Comparison of ENCODE assay signal across 16 cellular contexts in the genomic region with DNA sequence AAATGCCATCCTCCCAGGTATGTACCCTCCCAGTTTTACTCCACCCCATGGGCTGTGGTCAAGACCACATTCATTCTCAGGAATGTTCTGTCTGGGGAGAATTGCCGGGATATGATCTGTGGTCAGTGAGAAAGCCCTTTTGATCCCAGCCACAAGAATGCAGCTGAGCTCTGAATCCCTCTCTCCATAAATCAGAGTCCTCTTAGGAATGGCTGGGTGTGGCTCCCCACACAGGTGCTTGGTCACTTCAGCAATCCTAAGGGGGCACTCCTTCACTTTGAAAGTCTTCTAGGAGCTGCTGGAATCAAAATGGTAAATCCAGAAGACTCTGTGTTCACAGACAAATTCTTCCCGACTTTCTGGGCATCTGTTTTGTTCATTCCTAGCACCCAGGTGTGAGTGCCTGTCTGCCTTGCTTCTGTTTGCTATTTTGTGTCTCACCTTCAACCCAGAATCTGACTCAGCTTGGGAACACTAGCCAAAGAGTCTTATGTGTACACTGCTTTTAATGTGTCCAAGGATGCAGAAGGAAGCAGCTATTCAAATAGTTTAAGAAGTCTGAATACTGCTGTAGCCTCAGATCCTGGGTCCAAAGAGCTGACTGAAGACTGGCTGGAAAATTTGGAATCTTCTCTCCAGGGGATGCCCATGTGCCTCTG.
A peak's percentile ranks its signal among the peaks of the same experiment; 100 is the strongest.
DNase-seq lines count a peak whose midpoint lies in the region; ATAC-seq, FAIRE-seq and TF ChIP-seq lines count a peak whose summit lies in the region.
"Had no signal": no experiment of that assay in that cellular context is flagged by ENCODE, and none has a peak within 500 bp of the region (broad histone marks: within the 10 kb centered on the region; RNA-seq: fewer than 3 reads in every experiment).

No MANE protein-coding gene starts in this region.

- intact Hi-C loops in HepG2 (cut with micrococcal nuclease; ENCODE audit: unreplicated experiment) (no loop called here), right lobe of liver (cut with DNase I) (no loop called here)
- intact Hi-C loops in naive thymus-derived CD4-positive, alpha-beta T cell (cut with micrococcal nuclease), result loop anchor here in 1 of 2 donors (5.0 kb wide), 1 partner anchor 960 kb away; no protein-coding TSS in a partner anchor

- TF ChIP-seq EP300 in HepG2 (IDR thresholded peaks at IDR 0.05; ENCODE audit: low read depth in 2 of 2, low read length in 2 of 2), result peak in 1 of 2 experiments; percentile 37; a peak in 1 of 4 replicates
- no peak for TF ChIP-seq EP300 in HepG2 (CRISPR knock-in tag; IDR thresholded peaks at IDR 0.05; ENCODE audit: borderline replicate concordance)

- TF ChIP-seq POLR2A in HepG2 (IDR thresholded peaks at IDR 0.05; ENCODE audit: insufficient read depth in 1 of 2, low read depth in 2 of 2, low read length in 2 of 2), result no peak
- no peak for TF ChIP-seq POLR2A in right lobe of liver (IDR thresholded peaks at IDR 0.05)

- H3K4me3 ChIP-seq in HepG2 (replicated peaks in 1 of 3; ENCODE audit: insufficient read depth in 1 of 3, low read depth in 2 of 3, low read length in 3 of 3) (no peak overlapping the region), right lobe of liver (no peak overlapping the region), adipocyte (ENCODE audit: low read length) (no peak overlapping the region), hepatocyte (no peak overlapping the region)
- H3K4me3 ChIP-seq in naive thymus-derived CD4-positive, alpha-beta T cell (ENCODE audit: low read length), result no peak overlapping the region
- H3K4me3 ChIP-seq: GM23338, psoas muscle had no signal

- H3K9ac ChIP-seq in HepG2 (ENCODE audit: insufficient read depth, low read depth, low read length) (no peak overlapping the region), adipocyte (ENCODE audit: low read length) (no peak overlapping the region)

- peaks cover 0 to 3% (median 0%) of the 10 kb centered on the region in 11 donors for H3K9me3 Mint-ChIP-seq in naive thymus-derived CD4-positive, alpha-beta T cell
- H3K9me3 Mint-ChIP-seq: activated naive CD8-positive, alpha-beta T cell treated with anti-CD3 and anti-CD28 coated beads, Interleukin-2, amount 50 U/mL, for 24 hours; GM23338; T-helper 1 cell treated with Interleukin-12 subunit alpha and Interleukin-12 subunit beta and Interleukin-4 antibody, amounts not matched to agents 30 μg/mL and 1 μg/mL, for 36 hours had no signal

- peaks cover 0 to 5% (median 0%) of the 10 kb centered on the region in 7 donors for H3K4me1 Mint-ChIP-seq in naive thymus-derived CD4-positive, alpha-beta T cell

- H3K36me3 ChIP-seq in HepG2 (replicated peaks in 1 of 2; ENCODE audit: control insufficient read depth in 1 of 2, insufficient read depth in 2 of 2, low read length in 2 of 2) (no peaks in the 10 kb centered on the region), right lobe of liver (no peaks in the 10 kb centered on the region), adipocyte (ENCODE audit: control insufficient read depth, insufficient read depth, low read length, severe bottlenecking) (no peaks in the 10 kb centered on the region), hepatocyte (replicated peaks; ENCODE audit: insufficient read depth, low read depth) (no peaks in the 10 kb centered on the region)
- H3K36me3 ChIP-seq in naive thymus-derived CD4-positive, alpha-beta T cell (ENCODE audit: control insufficient read depth in 2 of 3, insufficient read depth in 3 of 3, low read length in 3 of 3), result no peaks in the 10 kb centered on the region

- no peaks in the 10 kb centered on the region for H3K36me3 Mint-ChIP-seq in naive thymus-derived CD4-positive, alpha-beta T cell

- H3K27ac ChIP-seq in HepG2 (ENCODE audit: extremely low read length, insufficient read depth, low read length) (no peak overlapping the region), right lobe of liver (no peak overlapping the region), hepatocyte (peak overlapping the region; percentile 77)
- no peak overlapping the region for H3K27ac ChIP-seq in naive thymus-derived CD4-positive, alpha-beta T cell (ENCODE audit: low read depth, low read length)
- H3K27ac ChIP-seq: 22Rv1, psoas muscle had no signal

- DNase-seq in HepG2 (ENCODE audit: low spot score) (peak; percentile 63), right lobe of liver (no peak), adipocyte (ENCODE audit: low read depth) (peak; percentile 54), hepatocyte (ENCODE audit: low spot score) (peak; percentile 28), urothelium cell line (ENCODE audit: low spot score) (peak; percentile 94), iPS-NIHi11 (ENCODE audit: low spot score) (no peak)
- no peak for DNase-seq in naive thymus-derived CD4-positive, alpha-beta T cell
- DNase-seq: activated naive CD8-positive, alpha-beta T cell treated with anti-CD3 and anti-CD28 coated beads, Interleukin-2, amount 50 U/mL, for 24 hours; left ventricle myocardium superior; MM.1S; NCI-H526; psoas muscle had no signal

- H3K9me3 ChIP-seq in HepG2 (ENCODE audit: low read length) (no peaks in the 10 kb centered on the region), right lobe of liver (no peaks in the 10 kb centered on the region), adipocyte (ENCODE audit: control insufficient read depth, low read length) (no peaks in the 10 kb centered on the region), hepatocyte (ENCODE audit: low read depth) (no peaks in the 10 kb centered on the region)
- no peaks in the 10 kb centered on the region for H3K9me3 ChIP-seq in naive thymus-derived CD4-positive, alpha-beta T cell (ENCODE audit: control insufficient read depth in 2 of 3, low read length in 3 of 3)
- H3K9me3 ChIP-seq: psoas muscle had no signal

- H3K27me3 Mint-ChIP-seq in naive thymus-derived CD4-positive, alpha-beta T cell, result peaks cover 14 to 33% (median 25%) of the 10 kb centered on the region in 5 donors

- TF ChIP-seq CTCF in HepG2 (CRISPR knock-in tag; IDR thresholded peaks at IDR 0.05) (no peak), right lobe of liver (IDR thresholded peaks at IDR 0.05) (no peak), hepatocyte (IDR thresholded peaks at IDR 0.05; ENCODE audit: poor library complexity) (no peak)

- H3K4me3 Mint-ChIP-seq in naive thymus-derived CD4-positive, alpha-beta T cell, result no peak overlapping the region
- H3K4me3 Mint-ChIP-seq: activated naive CD8-positive, alpha-beta T cell treated with anti-CD3 and anti-CD28 coated beads, Interleukin-2, amount 50 U/mL, for 24 hours; GM23338; T-helper 1 cell treated with Interleukin-12 subunit alpha and Interleukin-12 subunit beta and Interleukin-4 antibody, amounts not matched to agents 30 μg/mL and 1 μg/mL, for 36 hours had no signal

- 6% methylated on average over 2 of the region's 2 CpGs for WGBS in HepG2 (ENCODE audit: low lambda C conversion rate)
- 46% methylated on average over 2 of the region's 2 CpGs for WGBS in right lobe of liver (ENCODE audit: insufficient coverage, low coverage, low lambda C conversion rate, missing lambda C conversion rate)
- 49% methylated on average over 2 of the region's 2 CpGs for WGBS in hepatocyte (ENCODE audit: low lambda C conversion rate, missing lambda C conversion rate)

- H2AFZ ChIP-seq in HepG2 (ENCODE audit: low read length) (no peak overlapping the region), hepatocyte (no peak overlapping the region)
- H2AFZ ChIP-seq: GM23338 had no signal

- ATAC-seq in HepG2, result peak; percentile 47; the same call in 1 of the 3 replicates
- no peak for ATAC-seq in right lobe of liver
- ATAC-seq in naive thymus-derived CD4-positive, alpha-beta T cell, result no peak
- ATAC-seq in GM21447 (IDR thresholded peaks at IDR 0.05; ENCODE audit: unreplicated experiment), result no peak
- ATAC-seq: GM23338, psoas muscle had no signal

- no peaks in the 10 kb centered on the region for H3K9me2 ChIP-seq in hepatocyte (replicated peaks; ENCODE audit: insufficient read depth)

- H3K27ac Mint-ChIP-seq in naive thymus-derived CD4-positive, alpha-beta T cell, result no peak overlapping the region
- H3K27ac Mint-ChIP-seq: activated naive CD8-positive, alpha-beta T cell treated with anti-CD3 and anti-CD28 coated beads, Interleukin-2, amount 50 U/mL, for 24 hours; GM23338; T-helper 1 cell treated with Interleukin-12 subunit alpha and Interleukin-12 subunit beta and Interleukin-4 antibody, amounts not matched to agents 30 μg/mL and 1 μg/mL, for 36 hours had no signal

- POLR2A ChIA-PET in HepG2 (lab: Yijun Ruan, JAX), result interaction anchor here (1.1 kb wide), 1 partner anchor 115 kb away, joined by 3 read pairs; no protein-coding TSS in a partner anchor
- POLR2A ChIA-PET in naive thymus-derived CD4-positive, alpha-beta T cell (lab: Charles Lee), result no interaction called here

- no peaks in the 10 kb centered on the region for H4K20me1 ChIP-seq in HepG2 (ENCODE audit: insufficient read depth, low read length)
- H4K20me1 ChIP-seq in hepatocyte (ENCODE audit: insufficient read depth, poor library complexity, severe bottlenecking), result no peaks in the 10 kb centered on the region

- CTCF ChIA-PET in HepG2 (lab: Yijun Ruan, JAX; ENCODE audit: low intra/inter-chr PET ratio, low total read pairs), result no interaction called here
- CTCF ChIA-PET in naive thymus-derived CD4-positive, alpha-beta T cell (lab: Charles Lee), result no interaction called here

- H3K27me3 ChIP-seq in HepG2 (ENCODE audit: control insufficient read depth in 1 of 2, insufficient read depth in 2 of 2, low read length in 2 of 2) (no peaks in the 10 kb centered on the region), right lobe of liver (no peaks in the 10 kb centered on the region), adipocyte (replicated peaks; ENCODE audit: control insufficient read depth, insufficient read depth, low read length) (no peaks in the 10 kb centered on the region), hepatocyte (no peaks in the 10 kb centered on the region)
- H3K27me3 ChIP-seq in naive thymus-derived CD4-positive, alpha-beta T cell (ENCODE audit: control insufficient read depth in 2 of 2, insufficient read depth in 2 of 2, low read length in 2 of 2), result no peaks in the 10 kb centered on the region

- H3K4me1 ChIP-seq in HepG2 (ENCODE audit: insufficient read depth, low read length), result peaks cover 17% of the 10 kb centered on the region
- H3K4me1 ChIP-seq in right lobe of liver, result no peaks in the 10 kb centered on the region
- peaks cover 33% of the 10 kb centered on the region for H3K4me1 ChIP-seq in adipocyte (ENCODE audit: control insufficient read depth, insufficient read depth, low read length)
- peaks cover 24% of the 10 kb centered on the region for H3K4me1 ChIP-seq in hepatocyte (ENCODE audit: insufficient read depth)
- no peaks in the 10 kb centered on the region for H3K4me1 ChIP-seq in naive thymus-derived CD4-positive, alpha-beta T cell (ENCODE audit: control insufficient read depth in 2 of 2, insufficient read depth in 2 of 2, low read length in 2 of 2)
- H3K4me1 ChIP-seq: psoas muscle had no signal

- FAIRE-seq in HepG2 (lab: Jason Lieb, UNC) (no peak), urothelium cell line (lab: Jason Lieb, UNC) (peak; percentile 95)

- H3K4me2 ChIP-seq in HepG2 (ENCODE audit: low read depth, low read length) (no peak overlapping the region), hepatocyte (peak overlapping the region; percentile 58)
- H3K4me2 ChIP-seq: GM23338 had no signal

- TF ChIP-seq RAD21 in HepG2 (CRISPR knock-in tag; IDR thresholded peaks at IDR 0.05), result no peak

- H3K79me2 ChIP-seq in HepG2 (ENCODE audit: insufficient read depth, low read length) (no peaks in the 10 kb centered on the region), hepatocyte (no peaks in the 10 kb centered on the region)

- no TSS peak for BruUV-seq in HepG2 (replicated peaks; lab: Mats Ljungman, UMichigan)

- in situ Hi-C loops in HepG2 (cut with HindIII; ENCODE audit: extremely low pct_ligation_motif_present, low pct_unique_long_range_greater_than_20kb), result no loop called here

Comparison
In these comparisons a context has a peak if more than half of its experiments do, and no peak if none do; other contexts are left out.
1. DNase-seq: peak in HepG2 (single experiment), adipocyte (single experiment), hepatocyte (single experiment) and urothelium cell line (single experiment); none in right lobe of liver (0 of 3), naive thymus-derived CD4-positive, alpha-beta T cell (0 of 9) and iPS-NIHi11 (single experiment).